1 cellular context compared by ENCODE assay signal in genomic region chr1:183628537-183628936, GRCh38.
TF ChIP-seq lines count a peak whose summit lies in the region.

No MANE protein-coding gene starts in this region.

TF ChIP-seq in GM12878, 131 proteins besides CTCF, POLR2A, EP300 and RAD21:
- TF ChIP-seq SIN3A (IDR thresholded peaks at IDR 0.05; ENCODE audit: low read depth, low read length), result no peak
- TF ChIP-seq POLR2AphosphoS5 (IDR thresholded peaks at IDR 0.05; ENCODE audit: low read length), result 0 out of 2 replicates have a peak, but pooled peaks have one; percentile 29
